In the genomic region with DNA sequence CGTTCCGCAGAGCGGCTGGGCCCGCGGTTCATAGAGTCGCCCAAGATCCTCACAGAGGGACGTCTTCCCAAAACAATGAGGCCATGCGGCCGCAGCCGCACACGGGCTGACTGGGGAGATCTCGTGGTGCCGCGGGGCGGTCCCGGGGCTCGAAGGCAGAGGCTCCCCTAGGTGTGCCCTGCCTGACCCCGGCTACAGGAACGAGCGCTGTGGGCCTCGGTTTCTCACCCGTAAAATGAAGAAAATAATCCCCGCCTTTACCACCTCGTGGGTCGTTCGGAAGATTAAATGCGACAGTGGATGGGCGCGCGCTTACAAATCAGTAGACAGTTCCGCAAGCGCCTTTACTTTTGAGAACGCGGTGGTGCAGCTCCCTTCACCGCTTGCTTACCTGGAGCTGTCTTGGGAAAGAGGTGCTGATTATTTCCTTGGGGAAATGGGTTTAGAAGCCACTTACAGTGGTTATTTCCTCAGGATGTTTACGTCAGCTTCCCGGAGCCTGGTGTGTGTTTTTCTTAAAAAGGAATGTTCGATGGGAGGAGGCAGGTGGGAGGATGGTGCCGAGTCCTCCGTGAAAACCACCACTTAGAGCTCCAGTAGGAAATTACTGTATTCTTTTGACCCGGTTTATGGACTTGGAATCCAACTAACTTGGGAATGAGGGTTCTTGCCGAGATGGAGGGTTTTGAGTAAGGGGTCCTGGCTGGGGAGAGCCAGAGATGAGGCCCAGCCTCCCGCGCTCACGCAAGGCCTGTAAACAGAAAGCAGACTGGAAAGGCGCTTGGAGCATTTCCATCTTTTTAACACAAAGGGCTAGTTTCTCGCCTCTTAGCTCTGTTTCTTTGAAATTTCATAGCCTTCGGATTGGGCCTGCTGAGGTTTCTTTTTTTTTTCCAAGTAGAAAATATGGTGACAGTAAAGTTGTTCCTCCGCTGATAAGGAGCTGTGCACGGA, we compare ENCODE assay signal across 8 cellular contexts. TPM values are rescaled to one million over a fixed set of nuclear protein-coding genes. Genes with fewer than 3 reads are reported as not detected.
DNase-seq lines count a peak whose midpoint lies in the region; ATAC-seq and TF ChIP-seq lines count a peak whose summit lies in the region.

No MANE protein-coding gene starts in this region.

- peak overlapping the region; percentile 96 for H3K4me3 ChIP-seq in GM23338
- H3K4me3 ChIP-seq in parathyroid adenoma (ENCODE audit: low read depth, low read length) = peak overlapping the region; percentile 49

- peaks cover 21% of the 10 kb centered on the region for H3K4me1 Mint-ChIP-seq in GM23338
- peaks cover 16% of the 10 kb centered on the region for H3K4me1 Mint-ChIP-seq in activated B cell treated with CpG ODN at 0.5 μM for 24 hours

- peak overlapping the region; percentile 94 for H3K4me2 ChIP-seq in GM23338
- H3K4me2 ChIP-seq in parathyroid adenoma (ENCODE audit: low read length) = peak overlapping the region; percentile 57

- H3K27me3 Mint-ChIP-seq in GM23338 (ENCODE audit: insufficient read depth, low read depth, poor library complexity) = peaks cover 41% of the 10 kb centered on the region
- H3K27me3 Mint-ChIP-seq in activated B cell treated with CpG ODN at 0.5 μM for 24 hours = peaks cover 29% of the 10 kb centered on the region

- no peak overlapping the region for H3K9ac ChIP-seq in parathyroid adenoma

- H3K27ac Mint-ChIP-seq in GM23338 (peak overlapping the region; percentile 86), activated B cell treated with CpG ODN at 0.5 μM for 24 hours (no peak overlapping the region)

- H3K27me3 ChIP-seq in GM23338 (ENCODE audit: insufficient read depth) (peaks cover 38% of the 10 kb centered on the region), parathyroid adenoma (ENCODE audit: control insufficient read depth, insufficient read depth, low read length) (no peaks in the 10 kb centered on the region)

- TF ChIP-seq CTCF in C4-2B (conservative IDR thresholded peaks at IDR 0.05) (no peak; the same call in 1 of the 2 replicates), GM23338 (conservative IDR thresholded peaks at IDR 0.05; ENCODE audit: low read depth in 2 of 2) (no peak), activated B cell treated with CpG ODN at 0.5 μM for 24 hours (IDR thresholded peaks at IDR 0.05) (no peak), parathyroid adenoma (IDR thresholded peaks at IDR 0.05) (no peak), GM10248 (IDR thresholded peaks at IDR 0.05; ENCODE audit: control extremely low read depth, extremely low read depth, low read depth, missing control alignments) (no peak)

- H3K36me3 Mint-ChIP-seq in GM23338 (ENCODE audit: low read depth) = peaks cover 4% of the 10 kb centered on the region; the same call in 2 of the 3 replicates
- peaks cover 1% of the 10 kb centered on the region for H3K36me3 Mint-ChIP-seq in activated B cell treated with CpG ODN at 0.5 μM for 24 hours (ENCODE audit: low read depth)

- H3K9me2 ChIP-seq in GM23338 (ENCODE audit: insufficient read depth) = no peaks in the 10 kb centered on the region

- H3K9me3 ChIP-seq in parathyroid adenoma (ENCODE audit: control insufficient read depth, low read length) = no peaks in the 10 kb centered on the region

- POLR2A ChIA-PET in activated B cell treated with CpG ODN at 0.5 μM for 24 hours (lab: Charles Lee) (no interaction called here), GM10248 (lab: Yijun Ruan, JAX) (no interaction called here)

- peaks cover under 1% of the 10 kb centered on the region; the same call in 1 of the 2 replicates for H3K79me2 ChIP-seq in GM23338 (replicated peaks; ENCODE audit: insufficient read depth)
- H3K79me2 ChIP-seq in parathyroid adenoma = no peaks in the 10 kb centered on the region

- H3K4me3 Mint-ChIP-seq in GM23338 = peak overlapping the region; percentile 85
- H3K4me3 Mint-ChIP-seq in activated B cell treated with CpG ODN at 0.5 μM for 24 hours = peak overlapping the region; percentile 76

- H3K27ac ChIP-seq in C4-2B (peak overlapping the region; percentile 87), GM23338 (ENCODE audit: low read depth) (peak overlapping the region; percentile 80; the same call in 1 of the 2 replicates), parathyroid adenoma (peak overlapping the region; percentile 39)

- H3K9me3 Mint-ChIP-seq in GM23338 (no peaks in the 10 kb centered on the region; the same call in 2 of the 3 replicates), activated B cell treated with CpG ODN at 0.5 μM for 24 hours (no peaks in the 10 kb centered on the region)

- ATAC-seq in GM23338 (peak; percentile 13), activated B cell treated with CpG ODN at 0.5 μM for 24 hours (ENCODE audit: low read depth) (no peak)

- H3F3A ChIP-seq in GM23338 (replicated peaks; ENCODE audit: low read depth) = no peaks in the 10 kb centered on the region

- H4K20me1 ChIP-seq in GM23338 (replicated peaks; ENCODE audit: insufficient read depth) = peaks cover 6% of the 10 kb centered on the region

- peak; percentile 84 for DNase-seq in GM23338 (ENCODE audit: low spot score)
- no peak for DNase-seq in activated B cell treated with CpG ODN at 0.5 μM for 24 hours
- DNase-seq in glomerular visceral epithelial cell (ENCODE audit: extremely low spot score) = peak; percentile 5
- DNase-seq in GM10248 (ENCODE audit: extremely low spot score) = no peak
- no peak for DNase-seq in EL
- no peak for DNase-seq in AG20443 (ENCODE audit: low spot score)

- CTCF ChIA-PET in activated B cell treated with CpG ODN at 0.5 μM for 24 hours (lab: Charles Lee) = no interaction called here
- CTCF ChIA-PET in GM10248 (lab: Yijun Ruan, JAX) = interaction anchor here (0.8 to 2.2 kb wide), 7 partner anchors 8 to 61 kb away, joined by 3 to 8 read pairs (median 3); no protein-coding TSS in a partner anchor

- peaks cover 10% of the 10 kb centered on the region for H3K4me1 ChIP-seq in GM23338 (ENCODE audit: insufficient read depth)
- no peaks in the 10 kb centered on the region for H3K4me1 ChIP-seq in parathyroid adenoma

- no peaks in the 10 kb centered on the region for H3K36me3 ChIP-seq in GM23338 (ENCODE audit: insufficient read depth)
- no peaks in the 10 kb centered on the region for H3K36me3 ChIP-seq in parathyroid adenoma (ENCODE audit: control insufficient read depth, insufficient read depth, low read length)

- intact Hi-C loops in activated B cell treated with CpG ODN at 0.5 μM for 24 hours (cut with micrococcal nuclease) = loop anchor here (1.0 to 10.0 kb wide), 4 partner anchors 567 to 1059 kb away; a partner anchor contains a TSS

- H2AFZ ChIP-seq in GM23338 (peak overlapping the region; percentile 97), parathyroid adenoma (peak overlapping the region; percentile 93)

TF ChIP-seq in GM23338, 12 proteins besides CTCF, POLR2A, EP300 and RAD21 (continues in another document):
- no peak for TF ChIP-seq ZNF114 (CRISPR knock-in tag; IDR thresholded peaks at IDR 0.05)
- no peak for TF ChIP-seq EZH2phosphoT487 (IDR thresholded peaks at IDR 0.05; ENCODE audit: unreplicated experiment)
- TF ChIP-seq, protein P1, sequence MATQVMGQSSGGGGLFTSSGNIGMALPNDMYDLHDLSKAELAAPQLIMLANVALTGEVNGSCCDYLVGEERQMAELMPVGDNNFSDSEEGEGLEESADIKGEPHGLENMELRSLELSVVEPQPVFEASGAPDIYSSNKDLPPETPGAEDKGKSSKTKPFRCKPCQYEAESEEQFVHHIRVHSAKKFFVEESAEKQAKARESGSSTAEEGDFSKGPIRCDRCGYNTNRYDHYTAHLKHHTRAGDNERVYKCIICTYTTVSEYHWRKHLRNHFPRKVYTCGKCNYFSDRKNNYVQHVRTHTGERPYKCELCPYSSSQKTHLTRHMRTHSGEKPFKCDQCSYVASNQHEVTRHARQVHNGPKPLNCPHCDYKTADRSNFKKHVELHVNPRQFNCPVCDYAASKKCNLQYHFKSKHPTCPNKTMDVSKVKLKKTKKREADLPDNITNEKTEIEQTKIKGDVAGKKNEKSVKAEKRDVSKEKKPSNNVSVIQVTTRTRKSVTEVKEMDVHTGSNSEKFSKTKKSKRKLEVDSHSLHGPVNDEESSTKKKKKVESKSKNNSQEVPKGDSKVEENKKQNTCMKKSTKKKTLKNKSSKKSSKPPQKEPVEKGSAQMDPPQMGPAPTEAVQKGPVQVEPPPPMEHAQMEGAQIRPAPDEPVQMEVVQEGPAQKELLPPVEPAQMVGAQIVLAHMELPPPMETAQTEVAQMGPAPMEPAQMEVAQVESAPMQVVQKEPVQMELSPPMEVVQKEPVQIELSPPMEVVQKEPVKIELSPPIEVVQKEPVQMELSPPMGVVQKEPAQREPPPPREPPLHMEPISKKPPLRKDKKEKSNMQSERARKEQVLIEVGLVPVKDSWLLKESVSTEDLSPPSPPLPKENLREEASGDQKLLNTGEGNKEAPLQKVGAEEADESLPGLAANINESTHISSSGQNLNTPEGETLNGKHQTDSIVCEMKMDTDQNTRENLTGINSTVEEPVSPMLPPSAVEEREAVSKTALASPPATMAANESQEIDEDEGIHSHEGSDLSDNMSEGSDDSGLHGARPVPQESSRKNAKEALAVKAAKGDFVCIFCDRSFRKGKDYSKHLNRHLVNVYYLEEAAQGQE (IDR thresholded peaks at IDR 0.05; ENCODE audit: unreplicated experiment) = peak; percentile 52
- no peak for TF ChIP-seq NANOG (IDR thresholded peaks at IDR 0.05; ENCODE audit: borderline replicate concordance)
- no peak for TF ChIP-seq POLR2AphosphoS5 (IDR thresholded peaks at IDR 0.05; ENCODE audit: low read depth)
- TF ChIP-seq JUNB (IDR thresholded peaks at IDR 0.05; ENCODE audit: unreplicated experiment) = no peak
- TF ChIP-seq ZNF331 (CRISPR knock-in tag; IDR thresholded peaks at IDR 0.05; ENCODE audit: low read depth) = no peak
- TF ChIP-seq, protein P2, sequence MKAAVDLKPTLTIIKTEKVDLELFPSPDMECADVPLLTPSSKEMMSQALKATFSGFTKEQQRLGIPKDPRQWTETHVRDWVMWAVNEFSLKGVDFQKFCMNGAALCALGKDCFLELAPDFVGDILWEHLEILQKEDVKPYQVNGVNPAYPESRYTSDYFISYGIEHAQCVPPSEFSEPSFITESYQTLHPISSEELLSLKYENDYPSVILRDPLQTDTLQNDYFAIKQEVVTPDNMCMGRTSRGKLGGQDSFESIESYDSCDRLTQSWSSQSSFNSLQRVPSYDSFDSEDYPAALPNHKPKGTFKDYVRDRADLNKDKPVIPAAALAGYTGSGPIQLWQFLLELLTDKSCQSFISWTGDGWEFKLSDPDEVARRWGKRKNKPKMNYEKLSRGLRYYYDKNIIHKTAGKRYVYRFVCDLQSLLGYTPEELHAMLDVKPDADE (IDR thresholded peaks at IDR 0.05) = no peak
- TF ChIP-seq EZH2 (IDR thresholded peaks at IDR 0.05; ENCODE audit: low read depth, unreplicated experiment) = peak; percentile 30
- no peak for TF ChIP-seq STAT1 (IDR thresholded peaks at IDR 0.05; ENCODE audit: unreplicated experiment)

RNA-seq across cellular contexts. Expression of a gene that starts 2.0 kb away (rescaled TPM):
- total RNA-seq in GM23338 (2014; rRNA removed; shearing (Covaris generic)) = 15.7 and 16.2 TPM in 2 replicates
- 5.3 TPM in 2 replicates for polyA plus RNA-seq in GM23338 (2016; fragmentation: Nextera tagmentation; extraction: Ambion mirVana)
- total RNA-seq in activated B cell treated with CpG ODN at 0.5 μM for 24 hours = 0.12 and 0.31 TPM in 2 replicates

Comparison
In these comparisons a context has a peak if more than half of its experiments do, and no peak if none do; other contexts are left out.
1. DNase-seq: peak in GM23338 (single experiment) and glomerular visceral epithelial cell (single experiment); none in activated B cell treated with CpG ODN at 0.5 μM for 24 hours (single experiment), GM10248 (single experiment), EL (single experiment) and AG20443 (single experiment).
2. RNA of a gene that starts 2.0 kb away (total RNA-seq): 15.7 to 16.2 TPM in GM23338; 0.12 to 0.31 TPM in activated B cell treated with CpG ODN at 0.5 μM for 24 hours; every median in the first group is over 10 times any median in the second.
3. Peak in every context shown above with its lines, with median percentiles within 50 percentile points of each other: H3K27ac ChIP-seq.